Comparison of ENCODE assay signal across 25 cellular contexts in the genomic region with DNA sequence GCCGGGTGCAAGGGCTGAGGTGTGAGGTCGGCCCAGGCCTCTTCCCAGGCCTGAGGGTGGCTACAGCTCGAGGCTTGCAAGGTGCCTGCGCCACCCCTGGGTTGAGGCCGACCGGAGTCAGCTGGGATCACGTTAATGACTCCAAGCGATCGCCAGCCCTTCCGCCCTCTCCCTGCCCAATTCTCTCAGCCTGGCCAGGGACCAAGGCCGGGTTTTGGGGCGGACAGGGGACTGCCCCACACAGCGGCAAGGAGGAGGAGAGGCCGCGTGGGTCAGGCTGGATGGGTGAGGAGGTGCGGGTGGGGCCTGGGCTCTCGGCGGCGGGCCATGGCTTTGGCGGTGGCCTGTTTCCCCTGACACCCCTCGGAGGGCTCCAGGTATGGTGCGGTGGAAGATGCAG. TPM values are rescaled to one million over a fixed set of nuclear protein-coding genes. Genes with fewer than 3 reads are reported as not detected.
A peak's percentile ranks its signal among the peaks of the same experiment; 100 is the strongest.
DNase-seq lines count a peak whose midpoint lies in the region; ATAC-seq, FAIRE-seq and TF ChIP-seq lines count a peak whose summit lies in the region.
"Had no signal": no experiment of that assay in that cellular context is flagged by ENCODE, and none has a peak within 500 bp of the region (broad histone marks: within the 10 kb centered on the region; RNA-seq: fewer than 3 reads in every experiment).

No MANE protein-coding gene starts in this region.

- no peak overlapping the region for H2BK12ac ChIP-seq in H9 (ENCODE audit: insufficient read length, low read depth, low read length)

- intact Hi-C loops in K562 (cut with micrococcal nuclease), result no loop called here
- intact Hi-C loops in left cardiac atrium (cut with DNase I), result no loop called here

- H3K27ac ChIP-seq in H9 (ENCODE audit: insufficient read length, low read depth, low read length) (no peak overlapping the region), K562 (ENCODE audit: extremely low read depth, low read depth, low read length) (no peak overlapping the region), neural cell (ENCODE audit: low read length) (no peak overlapping the region)
- H3K27ac ChIP-seq: coronary artery, left lung, upper lobe of left lung, VCaP had no signal

- POLR2A ChIA-PET in K562 (lab: Yijun Ruan, JAX), result no interaction called here

- H2BK20ac ChIP-seq in H9 (ENCODE audit: low read depth, low read length, poor library complexity, severe bottlenecking), result no peak overlapping the region

- no CpG with 5 or more reads among the region's 22 CpGs for WGBS in H9 (ENCODE audit: extremely low coverage, insufficient read length, low lambda C conversion rate)
- WGBS in K562 (ENCODE audit: insufficient coverage, low coverage, missing lambda C conversion rate), result 63% methylated on average over 14 of the region's 22 CpGs

- peaks cover 11% of the 10 kb centered on the region; the same call in 1 of the 2 replicates for H3K27me3 ChIP-seq in H9 (ENCODE audit: insufficient read depth, low read length)
- peaks cover 2 to 6% of the 10 kb centered on the region in 2 experiments; a peak in 2 of 5 replicates for H3K27me3 ChIP-seq in K562 (ENCODE audit: control insufficient read depth in 2 of 2, insufficient read depth in 2 of 2, low read length in 2 of 2)
- H3K27me3 ChIP-seq in neural cell (ENCODE audit: insufficient read depth, low read depth, low read length), result peaks cover 21% of the 10 kb centered on the region

- CTCF ChIA-PET in K562 (lab: Yijun Ruan, JAX; ENCODE audit: low intra/inter-chr PET ratio), result no interaction called here

- H3K9me1 ChIP-seq in K562 (ENCODE audit: control insufficient read depth, insufficient read depth, low read length), result peaks cover 5% of the 10 kb centered on the region

- no peak overlapping the region; the same call in 1 of the 2 replicates for H2BK15ac ChIP-seq in H9 (ENCODE audit: low read depth, low read length)

- H3K4me1 ChIP-seq in H9 (ENCODE audit: insufficient read depth, low read length) (no peaks in the 10 kb centered on the region), K562 (replicated peaks in 1 of 2; ENCODE audit: control insufficient read depth in 2 of 2, insufficient read depth in 2 of 2, low read length in 2 of 2) (peaks cover 12 to 71% of the 10 kb centered on the region in 2 experiments)

- TF ChIP-seq RAD21 in K562 (CRISPR knock-in tag; conservative IDR thresholded peaks at IDR 0.05 in 1 of 2, IDR thresholded peaks at IDR 0.05 in 1 of 2) (no peak), neural cell (conservative IDR thresholded peaks at IDR 0.05) (no peak)

- H3K79me1 ChIP-seq in H9 (ENCODE audit: insufficient read depth, low read depth, low read length, poor library complexity, severe bottlenecking), result no peaks in the 10 kb centered on the region

- H3K9me3 Mint-ChIP-seq in activated T-cell treated with anti-CD3 and anti-CD28 coated beads, Interleukin-2, amount 50 U/mL, for 24 hours, result no peaks in the 10 kb centered on the region
- H3K9me3 Mint-ChIP-seq in H9 (no peaks in the 10 kb centered on the region; a peak in 1 of 5 replicates), osteocyte (ENCODE audit: unreplicated experiment) (no peaks in the 10 kb centered on the region)
- H3K9me3 Mint-ChIP-seq: HFFc6; stimulated activated naive CD8-positive, alpha-beta T cell treated with anti-CD3 and anti-CD28 coated beads, Interleukin-15, Interleukin-2, amounts not matched to agents 100 ng/mL and 50 ng/mL, for 24 hours had no signal

- no peak overlapping the region for H3K4ac ChIP-seq in H9 (ENCODE audit: low read depth, low read length)

- no peaks in the 10 kb centered on the region for H3F3A ChIP-seq in neural cell (ENCODE audit: insufficient read depth, low read length, poor library complexity, severe bottlenecking)

- no peak overlapping the region for H3K56ac ChIP-seq in H9 (ENCODE audit: insufficient read length, low read depth, low read length)

- H3K9ac ChIP-seq in H9 (ENCODE audit: extremely low read depth, insufficient read length, low read length) (no peak overlapping the region), K562 (ENCODE audit: insufficient read depth in 1 of 2, low read depth in 2 of 2, low read length in 2 of 2) (peak overlapping the region in 1 of 2 experiments; percentile 45; a peak in 1 of 4 replicates), neural cell (ENCODE audit: low read length) (no peak overlapping the region)

- no peak overlapping the region for H4K8ac ChIP-seq in H9 (replicated peaks; ENCODE audit: insufficient read length, low read depth, low read length)

- no peak overlapping the region for H2BK120ac ChIP-seq in H9 (ENCODE audit: low read depth, low read length, poor library complexity, severe bottlenecking)

- no peaks in the 10 kb centered on the region for H4K20me1 ChIP-seq in H9 (ENCODE audit: control insufficient read depth, insufficient read depth, insufficient read length)
- no peaks in the 10 kb centered on the region for H4K20me1 ChIP-seq in K562 (replicated peaks; ENCODE audit: control insufficient read depth, insufficient read depth, low read length)
- H4K20me1 ChIP-seq in neural cell (ENCODE audit: insufficient read depth), result peaks cover 3% of the 10 kb centered on the region

- H3K14ac ChIP-seq in H9 (ENCODE audit: insufficient read depth, low read length), result no peak overlapping the region; the same call in 1 of the 2 replicates

- H3K4me2 ChIP-seq in H9 (ENCODE audit: insufficient read depth, insufficient read length, low read length) (peak overlapping the region; percentile 56), K562 (ENCODE audit: insufficient read depth, low read length) (no peak overlapping the region), neural cell (ENCODE audit: low read length) (no peak overlapping the region)

- no peak overlapping the region for H3T11ph ChIP-seq in H9 (ENCODE audit: low read length)

- no peak for TF ChIP-seq CTCF in H9 (conservative IDR thresholded peaks at IDR 0.05)
- TF ChIP-seq CTCF in K562 (IDR thresholded peaks at IDR 0.05 in 2 of 3, conservative IDR thresholded peaks at IDR 0.05 in 1 of 3; ENCODE audit: insufficient read depth in 2 of 3, low read depth in 1 of 3, low read length in 3 of 3), result no peak
- TF ChIP-seq CTCF in neural cell (IDR thresholded peaks at IDR 0.05; ENCODE audit: poor library complexity, severe bottlenecking), result no peak
- TF ChIP-seq CTCF in osteocyte (IDR thresholded peaks at IDR 0.05), result no peak

- no peaks in the 10 kb centered on the region for H3K27me3 Mint-ChIP-seq in activated T-cell treated with anti-CD3 and anti-CD28 coated beads, Interleukin-2, amount 50 U/mL, for 24 hours
- H3K27me3 Mint-ChIP-seq in H9 (ENCODE audit: low read depth), result peaks cover 71% of the 10 kb centered on the region
- peaks cover 29% of the 10 kb centered on the region for H3K27me3 Mint-ChIP-seq in osteocyte (ENCODE audit: unreplicated experiment)

- H3K18ac ChIP-seq in H9 (ENCODE audit: insufficient read length, low read depth, low read length), result no peak overlapping the region

- H2AFZ ChIP-seq in H9 (ENCODE audit: low read length) (no peak overlapping the region), K562 (ENCODE audit: low read depth, low read length) (no peak overlapping the region), neural cell (ENCODE audit: low read depth, low read length) (no peak overlapping the region)

- H3K27ac Mint-ChIP-seq in activated T-cell treated with anti-CD3 and anti-CD28 coated beads, Interleukin-2, amount 50 U/mL, for 24 hours, result no peak overlapping the region
- H3K27ac Mint-ChIP-seq in H9 (no peak overlapping the region; a peak in 1 of 7 replicates), osteocyte (ENCODE audit: unreplicated experiment) (no peak overlapping the region)
- H3K27ac Mint-ChIP-seq: activated CD8-positive, alpha-beta memory T cell treated with anti-CD3 and anti-CD28 coated beads, Interleukin-2, amount 10 ng/mL, durations not matched to agents 7 days and 5 days; HFFc6; stimulated activated naive CD8-positive, alpha-beta T cell treated with anti-CD3 and anti-CD28 coated beads, Interleukin-15, Interleukin-2, amounts not matched to agents 100 ng/mL and 50 ng/mL, for 24 hours had no signal

- H3K36me3 Mint-ChIP-seq in activated T-cell treated with anti-CD3 and anti-CD28 coated beads, Interleukin-2, amount 50 U/mL, for 24 hours (ENCODE audit: low read depth), result peaks cover 15% of the 10 kb centered on the region
- no peaks in the 10 kb centered on the region for H3K36me3 Mint-ChIP-seq in H9 (ENCODE audit: insufficient read depth in 1 of 3, low read depth in 3 of 3)
- no peaks in the 10 kb centered on the region for H3K36me3 Mint-ChIP-seq in osteocyte (ENCODE audit: unreplicated experiment)
- H3K36me3 Mint-ChIP-seq: brain had no signal

- no peak for TF ChIP-seq EP300 in K562 (IDR thresholded peaks at IDR 0.05; ENCODE audit: low read length)
- TF ChIP-seq EP300 in neural cell (conservative IDR thresholded peaks at IDR 0.05; ENCODE audit: poor library complexity, severe bottlenecking), result no peak

- H3K23me2 ChIP-seq in H9 (ENCODE audit: insufficient read length, low read depth, low read length, poor library complexity, severe bottlenecking), result peaks cover 27% of the 10 kb centered on the region

- no peaks in the 10 kb centered on the region for H3K79me2 ChIP-seq in H9 (ENCODE audit: insufficient read depth, low read length)
- peaks cover 17% of the 10 kb centered on the region; the same call in 2 of the 3 replicates for H3K79me2 ChIP-seq in K562 (ENCODE audit: control insufficient read depth, insufficient read depth, low read length)
- peaks cover 6% of the 10 kb centered on the region for H3K79me2 ChIP-seq in neural cell (replicated peaks; ENCODE audit: insufficient read depth, low read length)

- H3K4me3 ChIP-seq in K562 (no peak overlapping the region), neural cell (ENCODE audit: low read length) (no peak overlapping the region)
- H3K4me3 ChIP-seq: GM12878 had no signal

- no TSS peak for BruUV-seq in K562 (replicated peaks; lab: Mats Ljungman, UMichigan)

- peak overlapping the region; percentile 31 for H3K4me3 Mint-ChIP-seq in activated T-cell treated with anti-CD3 and anti-CD28 coated beads, Interleukin-2, amount 50 U/mL, for 24 hours
- H3K4me3 Mint-ChIP-seq in H9, result peak overlapping the region; percentile 43 to 72
- H3K4me3 Mint-ChIP-seq in osteocyte (ENCODE audit: unreplicated experiment), result no peak overlapping the region
- H3K4me3 Mint-ChIP-seq: activated CD8-positive, alpha-beta memory T cell treated with anti-CD3 and anti-CD28 coated beads, Interleukin-2, amount 10 ng/mL, durations not matched to agents 7 days and 5 days; HFFc6; stimulated activated naive CD8-positive, alpha-beta T cell treated with anti-CD3 and anti-CD28 coated beads, Interleukin-15, Interleukin-2, amounts not matched to agents 100 ng/mL and 50 ng/mL, for 24 hours had no signal

- H3K9me2 ChIP-seq in neural cell (ENCODE audit: insufficient read depth, low read length), result no peaks in the 10 kb centered on the region

- H4K91ac ChIP-seq in H9 (ENCODE audit: insufficient read length, low read depth, low read length), result no peak overlapping the region

- DNase-seq in activated T-cell treated with anti-CD3 and anti-CD28 coated beads, Interleukin-2, amount 50 U/mL, for 24 hours, result no peak
- DNase-seq in activated T-cell treated with anti-CD3 and anti-CD28 coated beads, Interleukin-2, amount 50 U/mL, for 48 hours, result no peak
- no peak for DNase-seq in H9
- peak in 1 of 4 experiments; percentile 9 for DNase-seq in K562 (ENCODE audit: extremely low read depth in 1 of 4, low spot score in 3 of 4)
- DNase-seq in osteocyte (ENCODE audit: extremely low spot score, unreplicated experiment), result no peak
- no peak for DNase-seq in left cardiac atrium
- DNase-seq: activated CD8-positive, alpha-beta memory T cell treated with anti-CD3 and anti-CD28 coated beads, Interleukin-2, amount 10 ng/mL, durations not matched to agents 7 days and 5 days; foreskin melanocyte; GDM1; HFFc6; left lung; NCI-H1105 treated with DMSO at 0.1 percent for 48 hours; NCI-H524 treated with DMSO at 0.1 percent for 48 hours; SHP77; stimulated activated CD4-positive, alpha-beta T cell treated with anti-CD3 and anti-CD28 coated beads, Interleukin-15, amount 100 ng/mL, for 24 hours; T-helper 1 cell had no signal

- ATAC-seq in K562 (no peak), GM21447 (IDR thresholded peaks at IDR 0.05; ENCODE audit: unreplicated experiment) (no peak), left cardiac atrium (no peak)
- ATAC-seq: activated CD8-positive, alpha-beta memory T cell treated with anti-CD3 and anti-CD28 coated beads, Interleukin-2, amount 10 ng/mL, durations not matched to agents 7 days and 5 days; GM12878; left lung had no signal

- H4K5ac ChIP-seq in H9 (ENCODE audit: insufficient read length, low read depth, low read length), result no peak overlapping the region

- H2BK5ac ChIP-seq in H9 (ENCODE audit: insufficient read length, low read length), result no peak overlapping the region

- in situ Hi-C loops in K562 (cut with MboI), result no loop called here

- peaks cover 34% of the 10 kb centered on the region for H3K4me1 Mint-ChIP-seq in activated T-cell treated with anti-CD3 and anti-CD28 coated beads, Interleukin-2, amount 50 U/mL, for 24 hours (ENCODE audit: low read depth)
- H3K4me1 Mint-ChIP-seq in H9 (peaks cover 0 to 16% of the 10 kb centered on the region in 2 experiments; a peak in 3 of 4 replicates), osteocyte (ENCODE audit: unreplicated experiment) (peaks cover 17% of the 10 kb centered on the region)

- TF ChIP-seq POLR2A in K562 (conservative IDR thresholded peaks at IDR 0.05), result no peak

- no peaks in the 10 kb centered on the region for H3K9me3 ChIP-seq in H9 (ENCODE audit: control insufficient read depth, low read depth, low read length)
- H3K9me3 ChIP-seq in K562 (replicated peaks; ENCODE audit: control insufficient read depth, insufficient read depth, low read depth, low read length), result no peaks in the 10 kb centered on the region
- H3K9me3 ChIP-seq in neural cell (ENCODE audit: low read length), result no peaks in the 10 kb centered on the region
- H3K9me3 ChIP-seq: left lung, upper lobe of left lung had no signal

- no peak for FAIRE-seq in K562 (lab: Jason Lieb, UNC)
- FAIRE-seq: endothelial cell of umbilical vein, GM12878 had no signal

- H3K36me3 ChIP-seq in K562 (ENCODE audit: control insufficient read depth, insufficient read depth, low read length) (peaks cover 7% of the 10 kb centered on the region; the same call in 2 of the 3 replicates), neural cell (ENCODE audit: insufficient read depth, low read length) (no peaks in the 10 kb centered on the region)
- H3K36me3 ChIP-seq: left lung, upper lobe of left lung had no signal

- no peak overlapping the region for H3K23ac ChIP-seq in H9 (ENCODE audit: insufficient read length, low read depth, low read length)

- no peak overlapping the region for H2AK5ac ChIP-seq in H9 (ENCODE audit: insufficient read length, low read length)

RNA-seq across cellular contexts. Expression of a gene that starts 3.2 kb away (rescaled TPM):
- 18.3 and 19.5 TPM in 2 replicates for total RNA-seq in H9 (2021)
- total RNA-seq in K562 (2011; cell fraction: chromatin; rRNA removed; ENCODE audit: low replicate concordance), result 7.7 and 42.2 TPM in 2 replicates
- 40.7 and 45.1 TPM in 2 replicates for total RNA-seq in K562 (2011; cell fraction: nucleolus; rRNA removed)
- total RNA-seq in K562 (2011; cell fraction: nucleoplasm; rRNA removed), result 14.7 and 16.8 TPM in 2 replicates
- total RNA-seq in K562 (2014; rRNA removed), result 4.8 and 5.3 TPM in 2 replicates
- 0.70 and 1.2 TPM in 2 replicates for total RNA-seq in K562 (2014; rRNA removed; fragmentation: Illumina TruSeq; extraction: Trizol)
- total RNA-seq in K562 (2015; rRNA removed; fragmentation: Illumina TruSeq; extraction: Trizol), result 3.4 and 5.1 TPM in 2 replicates
- total RNA-seq in K562 (2021), result 23.3 and 25.4 TPM in 2 replicates
- polyA plus RNA-seq in K562 (2011; rRNA removed), result 3.3 and 6.7 TPM in 2 replicates
- 5.5 and 12.0 TPM in 2 replicates for polyA plus RNA-seq in K562 (2011; cell fraction: cytosol; rRNA removed)
- 36.7 and 65.7 TPM in 2 replicates for polyA plus RNA-seq in K562 (2011; cell fraction: nucleus; rRNA removed)
- polyA plus RNA-seq in K562 (2012), result 14.6 and 20.0 TPM in 2 replicates
- polyA plus RNA-seq in K562 (2014; fragmentation: Illumina TruSeq; extraction: Trizol), result 5.5 and 10.2 TPM in 2 replicates
- polyA plus RNA-seq in K562 (2014; fragmentation: Nextera tagmentation; extraction: Ambion mirVana), result under 1 TPM; 0.08 to 0.11 TPM
- 12.2 and 12.5 TPM in 2 replicates for polyA plus RNA-seq in K562 (2014; rRNA removed)
- polyA minus RNA-seq in K562 (2011; rRNA and poly(A)+ RNA removed), result 2.7 and 3.3 TPM in 2 replicates
- polyA minus RNA-seq in K562 (2011; cell fraction: cytosol; rRNA and poly(A)+ RNA removed), result 7.6 and 11.2 TPM in 2 replicates
- polyA minus RNA-seq in K562 (2011; cell fraction: nucleus; rRNA and poly(A)+ RNA removed), result 14.4 and 18.2 TPM in 2 replicates
- polyA plus RNA-seq in neural cell, result 23.0 and 28.8 TPM in 2 replicates
- 12.4 and 12.6 TPM in 2 replicates for polyA minus RNA-seq in neural cell
- 19.4 and 19.9 TPM in 2 replicates for total RNA-seq in osteocyte
- 1 to 10 TPM; 8.2 TPM for total RNA-seq in left cardiac atrium

RNA-seq across cellular contexts. Expression of a gene that starts 9.2 kb away (rescaled TPM):
- total RNA-seq in H9 (2021), result 50.1 and 52.7 TPM in 2 replicates
- 18.2 and 82.3 TPM in 2 replicates for total RNA-seq in K562 (2011; cell fraction: chromatin; rRNA removed; ENCODE audit: low replicate concordance)
- 114 and 120 TPM in 2 replicates for total RNA-seq in K562 (2011; cell fraction: nucleolus; rRNA removed)
- total RNA-seq in K562 (2011; cell fraction: nucleoplasm; rRNA removed), result 55.7 and 56.0 TPM in 2 replicates
- total RNA-seq in K562 (2014; rRNA removed), result 48.3 and 63.8 TPM in 2 replicates
- 9.6 and 15.8 TPM in 2 replicates for total RNA-seq in K562 (2014; rRNA removed; fragmentation: Illumina TruSeq; extraction: Trizol)
- total RNA-seq in K562 (2015; rRNA removed; fragmentation: Illumina TruSeq; extraction: Trizol), result 28.3 and 29.3 TPM in 2 replicates
- 50.6 and 56.6 TPM in 2 replicates for total RNA-seq in K562 (2021)
- 22.2 and 33.4 TPM in 2 replicates for polyA plus RNA-seq in K562 (2011; rRNA removed)
- 35.0 and 78.3 TPM in 2 replicates for polyA plus RNA-seq in K562 (2011; cell fraction: cytosol; rRNA removed)
- polyA plus RNA-seq in K562 (2011; cell fraction: nucleus; rRNA removed), result 96.4 and 165 TPM in 2 replicates
- 52.6 and 67.7 TPM in 2 replicates for polyA plus RNA-seq in K562 (2012)
- polyA plus RNA-seq in K562 (2014; fragmentation: Illumina TruSeq; extraction: Trizol), result 43.3 and 47.9 TPM in 2 replicates
- polyA plus RNA-seq in K562 (2014; fragmentation: Nextera tagmentation; extraction: Ambion mirVana), result 1 to 10 TPM; 1.2 to 2.3 TPM
- 46.6 and 48.7 TPM in 2 replicates for polyA plus RNA-seq in K562 (2014; rRNA removed)
- polyA minus RNA-seq in K562 (2011; rRNA and poly(A)+ RNA removed), result 5.2 and 7.4 TPM in 2 replicates
- polyA minus RNA-seq in K562 (2011; cell fraction: cytosol; rRNA and poly(A)+ RNA removed), result 16.1 and 16.5 TPM in 2 replicates
- polyA minus RNA-seq in K562 (2011; cell fraction: nucleus; rRNA and poly(A)+ RNA removed), result 65.4 and 66.1 TPM in 2 replicates
- polyA plus RNA-seq in neural cell, result 44.7 and 51.6 TPM in 2 replicates
- polyA minus RNA-seq in neural cell, result 19.4 and 23.6 TPM in 2 replicates
- 57.6 and 62.1 TPM in 2 replicates for total RNA-seq in osteocyte
- 10 to 100 TPM; 45.5 to 48.9 TPM for total RNA-seq in left cardiac atrium

RNA-seq across cellular contexts. Expression of a gene that starts 12.2 kb away (rescaled TPM):
- total RNA-seq in H9 (2021) (9.6 and 10.7 TPM in 2 replicates), K562 (2014; rRNA removed) (2.2 and 2.7 TPM in 2 replicates), K562 (2014; rRNA removed; fragmentation: Illumina TruSeq; extraction: Trizol) (0.54 and 1.4 TPM in 2 replicates), K562 (2015; rRNA removed; fragmentation: Illumina TruSeq; extraction: Trizol) (0.41 and 0.47 TPM in 2 replicates), K562 (2021) (6.0 and 8.2 TPM in 2 replicates), osteocyte (0.32 and 0.44 TPM in 2 replicates), left cardiac atrium (1 to 10 TPM in 1 of 2 donors, under 1 TPM in 1; 0.32 to 1.0 TPM)
- 1.6 and 5.3 TPM in 2 replicates for total RNA-seq in K562 (2011; cell fraction: chromatin; rRNA removed; ENCODE audit: low replicate concordance)
- 3.7 and 4.2 TPM in 2 replicates for total RNA-seq in K562 (2011; cell fraction: nucleolus; rRNA removed)
- total RNA-seq in K562 (2011; cell fraction: nucleoplasm; rRNA removed), result 2.3 and 2.7 TPM in 2 replicates
- polyA plus RNA-seq in K562 (2011; rRNA removed) (1.7 and 3.0 TPM in 2 replicates), K562 (2014; fragmentation: Illumina TruSeq; extraction: Trizol) (1.9 and 25.4 TPM in 2 replicates), K562 (2014; fragmentation: Nextera tagmentation; extraction: Ambion mirVana) (under 1 TPM; 0.21 to 0.37 TPM), K562 (2014; rRNA removed) (3.1 and 3.3 TPM in 2 replicates), neural cell (3.4 and 6.1 TPM in 2 replicates)
- polyA plus RNA-seq in K562 (2011; cell fraction: cytosol; rRNA removed), result 2.6 and 10.1 TPM in 2 replicates
- 5.0 and 9.1 TPM in 2 replicates for polyA plus RNA-seq in K562 (2011; cell fraction: nucleus; rRNA removed)
- 5.3 and 7.9 TPM in 2 replicates for polyA plus RNA-seq in K562 (2012)
- polyA minus RNA-seq in K562 (2011; rRNA and poly(A)+ RNA removed), result 0.57 and 0.63 TPM in 2 replicates
- polyA minus RNA-seq in K562 (2011; cell fraction: cytosol; rRNA and poly(A)+ RNA removed), result 3.6 and 6.4 TPM in 2 replicates
- 1.5 and 2.0 TPM in 2 replicates for polyA minus RNA-seq in K562 (2011; cell fraction: nucleus; rRNA and poly(A)+ RNA removed)
- polyA minus RNA-seq in neural cell, result 8.0 and 10.8 TPM in 2 replicates

RNA-seq across cellular contexts. Expression of a gene that starts 13.2 kb away (rescaled TPM):
- total RNA-seq in H9 (2021) (95.6 and 102 TPM in 2 replicates), K562 (2014; rRNA removed) (251 and 276 TPM in 2 replicates), K562 (2014; rRNA removed; fragmentation: Illumina TruSeq; extraction: Trizol) (65.4 and 88.2 TPM in 2 replicates), K562 (2015; rRNA removed; fragmentation: Illumina TruSeq; extraction: Trizol) (147 and 168 TPM in 2 replicates), K562 (2021) (191 and 213 TPM in 2 replicates), osteocyte (109 and 116 TPM in 2 replicates), left cardiac atrium (100 to 1,000 TPM in 1 of 2 donors, 10 to 100 TPM in 1; 89.1 to 101 TPM)
- total RNA-seq in K562 (2011; cell fraction: chromatin; rRNA removed; ENCODE audit: low replicate concordance), result 38.7 and 156 TPM in 2 replicates
- 192 and 203 TPM in 2 replicates for total RNA-seq in K562 (2011; cell fraction: nucleolus; rRNA removed)
- 62.0 and 88.9 TPM in 2 replicates for total RNA-seq in K562 (2011; cell fraction: nucleoplasm; rRNA removed)
- polyA plus RNA-seq in K562 (2011; rRNA removed) (114 TPM in 2 replicates), K562 (2014; fragmentation: Illumina TruSeq; extraction: Trizol) (152 and 188 TPM in 2 replicates), K562 (2014; fragmentation: Nextera tagmentation; extraction: Ambion mirVana) (10 to 100 TPM; 10.6 to 27.7 TPM), K562 (2014; rRNA removed) (193 and 200 TPM in 2 replicates), neural cell (120 and 151 TPM in 2 replicates)
- 94.5 and 181 TPM in 2 replicates for polyA plus RNA-seq in K562 (2011; cell fraction: cytosol; rRNA removed)
- polyA plus RNA-seq in K562 (2011; cell fraction: nucleus; rRNA removed), result 195 and 305 TPM in 2 replicates
- 87.2 and 101 TPM in 2 replicates for polyA plus RNA-seq in K562 (2012)
- polyA minus RNA-seq in K562 (2011; rRNA and poly(A)+ RNA removed), result 22.1 and 33.0 TPM in 2 replicates
- polyA minus RNA-seq in K562 (2011; cell fraction: cytosol; rRNA and poly(A)+ RNA removed), result 41.4 and 45.7 TPM in 2 replicates
- polyA minus RNA-seq in K562 (2011; cell fraction: nucleus; rRNA and poly(A)+ RNA removed), result 57.6 and 61.8 TPM in 2 replicates
- 60.4 and 67.1 TPM in 2 replicates for polyA minus RNA-seq in neural cell

RNA-seq across cellular contexts. Expression of a gene that starts 17.9 kb away (rescaled TPM):
- 7.6 and 8.8 TPM in 2 replicates for total RNA-seq in H9 (2021)
- 4.0 and 18.2 TPM in 2 replicates for total RNA-seq in K562 (2011; cell fraction: chromatin; rRNA removed; ENCODE audit: low replicate concordance)
- 16.8 and 19.9 TPM in 2 replicates for total RNA-seq in K562 (2011; cell fraction: nucleolus; rRNA removed)
- 6.3 and 7.2 TPM in 2 replicates for total RNA-seq in K562 (2011; cell fraction: nucleoplasm; rRNA removed)
- total RNA-seq in K562 (2014; rRNA removed), result 2.7 and 3.9 TPM in 2 replicates
- total RNA-seq in K562 (2014; rRNA removed; fragmentation: Illumina TruSeq; extraction: Trizol), result 0.11 TPM in 1 of 2 replicates, not detected in the other
- 0.79 and 0.94 TPM in 2 replicates for total RNA-seq in K562 (2015; rRNA removed; fragmentation: Illumina TruSeq; extraction: Trizol)
- 3.6 and 4.0 TPM in 2 replicates for total RNA-seq in K562 (2021)
- 1.7 and 3.5 TPM in 2 replicates for polyA plus RNA-seq in K562 (2011; rRNA removed)
- polyA plus RNA-seq in K562 (2011; cell fraction: cytosol; rRNA removed), result 2.9 and 8.6 TPM in 2 replicates
- 36.3 and 53.0 TPM in 2 replicates for polyA plus RNA-seq in K562 (2011; cell fraction: nucleus; rRNA removed)
- polyA plus RNA-seq in K562 (2012), result 2.4 and 6.7 TPM in 2 replicates
- polyA plus RNA-seq in K562 (2014; fragmentation: Illumina TruSeq; extraction: Trizol), result 0.55 and 1.1 TPM in 2 replicates
- under 1 TPM in 1 of 2 experiments, not detected in 1; 0.03 TPM for polyA plus RNA-seq in K562 (2014; fragmentation: Nextera tagmentation; extraction: Ambion mirVana)
- polyA plus RNA-seq in K562 (2014; rRNA removed), result 3.4 and 5.6 TPM in 2 replicates
- 0.15 and 0.39 TPM in 2 replicates for polyA minus RNA-seq in K562 (2011; rRNA and poly(A)+ RNA removed)
- 1.2 TPM in 1 of 2 replicates, not detected in the other for polyA minus RNA-seq in K562 (2011; cell fraction: cytosol; rRNA and poly(A)+ RNA removed)
- polyA minus RNA-seq in K562 (2011; cell fraction: nucleus; rRNA and poly(A)+ RNA removed), result 3.2 and 5.4 TPM in 2 replicates
- polyA plus RNA-seq in neural cell, result 7.2 and 10.8 TPM in 2 replicates
- 0.97 and 1.3 TPM in 2 replicates for polyA minus RNA-seq in neural cell
- total RNA-seq in osteocyte, result 3.6 and 5.4 TPM in 2 replicates
- 1 to 10 TPM; 1.2 TPM for total RNA-seq in left cardiac atrium
